ENCODE assay signal across 17 cellular contexts in the genomic region with DNA sequence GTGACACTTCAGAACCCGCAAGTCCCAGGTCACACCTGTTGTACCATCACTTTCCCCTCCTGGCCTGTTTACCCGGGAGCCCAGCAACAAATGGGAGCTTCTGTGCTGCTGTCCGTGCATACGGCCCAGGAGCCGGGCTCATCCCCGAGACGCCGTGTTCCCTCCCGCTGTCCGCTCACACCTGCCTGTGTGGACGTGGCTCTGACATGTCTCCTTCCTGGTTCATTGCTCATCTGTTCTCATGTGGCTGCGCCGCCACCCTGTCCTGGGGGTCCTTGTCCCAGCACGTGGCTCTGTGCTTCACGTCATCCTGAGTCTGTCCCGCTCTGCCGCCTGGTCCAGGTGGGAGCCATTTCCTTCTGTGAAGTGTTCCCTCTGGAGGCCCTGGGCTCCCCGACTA. TPM values are rescaled to one million over a fixed set of nuclear protein-coding genes. Genes with fewer than 3 reads are reported as not detected.
DNase-seq lines count a peak whose midpoint lies in the region; ATAC-seq and TF ChIP-seq lines count a peak whose summit lies in the region.
"Had no signal": no experiment of that assay in that cellular context is flagged by ENCODE, and none has a peak within 500 bp of the region (broad histone marks: within the 10 kb centered on the region; RNA-seq: fewer than 3 reads in every experiment).

No MANE protein-coding gene starts in this region.

- no peaks in the 10 kb centered on the region for H3K9me3 ChIP-seq in IMR-90 (ENCODE audit: control insufficient read depth, insufficient read depth, low read length)
- H3K9me3 ChIP-seq in vagina = no peaks in the 10 kb centered on the region
- H3K9me3 ChIP-seq in mammary epithelial cell (replicated peaks; ENCODE audit: insufficient read depth, low read length) = no peaks in the 10 kb centered on the region
- H3K9me3 ChIP-seq in left lung = no peaks in the 10 kb centered on the region
- H3K9me3 ChIP-seq: A549 had no signal

- 94% methylated on average over 12 of the region's 18 CpGs; no CpG with 5 or more reads in 1 of the 2 experiments for WGBS in IMR-90 (ENCODE audit: extremely low coverage in 2 of 2, insufficient read length in 1 of 2), 2 experiments
- WGBS in mammary epithelial cell (ENCODE audit: low coverage, missing lambda C conversion rate) = 96% methylated on average over 17 of the region's 18 CpGs

- BruUV-seq in IMR-90 (replicated peaks; lab: Mats Ljungman, UMichigan) = no TSS peak
- no TSS peak for BruUV-seq in mammary epithelial cell (replicated peaks; lab: Mats Ljungman, UMichigan)

- peaks cover 5 to 62% of the 10 kb centered on the region in 2 experiments for H3K79me1 ChIP-seq in IMR-90 (ENCODE audit: low read depth in 1 of 2, low read length in 2 of 2)

- H3K79me2 ChIP-seq in mammary epithelial cell (ENCODE audit: insufficient read depth, low read length) = peaks cover 51% of the 10 kb centered on the region

- POLR2A ChIA-PET in IMR-90 (lab: Charles Lee; ENCODE audit: unreplicated experiment) = no interaction called here

- peak; percentile 55 to 66 for ATAC-seq in left cardiac atrium
- ATAC-seq in Right ventricle myocardium superior (ENCODE audit: poor library complexity) = no peak
- ATAC-seq in IMR-90 (ENCODE audit: low read depth) = no peak
- ATAC-seq in left lung = no peak

- no peak overlapping the region for H4K5ac ChIP-seq in IMR-90 (ENCODE audit: low read depth, low read length)

- in situ Hi-C loops in IMR-90 (cut with MboI; ENCODE audit: low sequenced_read_pairs) = no loop called here
- in situ Hi-C loops in mammary epithelial cell (cut with MboI; ENCODE audit: low sequenced_read_pairs in 2 of 2) = loop anchor here (5.0 kb wide), 3 partner anchors 42 to 82 kb away; no protein-coding TSS in a partner anchor

- H3K36me3 ChIP-seq in IMR-90 (ENCODE audit: control insufficient read depth, insufficient read depth, low read length) (no peaks in the 10 kb centered on the region), vagina (no peaks in the 10 kb centered on the region), mammary epithelial cell (ENCODE audit: insufficient read depth, low read length) (no peaks in the 10 kb centered on the region), left lung (peaks cover 0 to 11% of the 10 kb centered on the region in 2 donors)

- H4K20me1 ChIP-seq in IMR-90 (ENCODE audit: insufficient read depth, low read length) (peaks cover 6% of the 10 kb centered on the region), mammary epithelial cell (ENCODE audit: insufficient read depth, low read length) (no peaks in the 10 kb centered on the region)

- dilution Hi-C loops in IMR-90 (cut with HindIII; ENCODE audit: low sequenced_read_pairs, unreplicated experiment) = no loop called here
- dilution Hi-C loops in mammary epithelial cell (cut with HindIII; ENCODE audit: low sequenced_read_pairs) = loop anchor here (5.0 kb wide), 1 partner anchor 42 kb away; no protein-coding TSS in a partner anchor

- H3K14ac ChIP-seq in IMR-90 (replicated peaks; ENCODE audit: low read depth, low read length) = no peak overlapping the region

- peak overlapping the region; percentile 2; the same call in 1 of the 2 replicates for H2AK5ac ChIP-seq in IMR-90 (ENCODE audit: low read depth, low read length)

- no peak overlapping the region for H3K4me3 ChIP-seq in IMR-90 (ENCODE audit: insufficient read depth, low read depth, low read length)
- no peak overlapping the region for H3K4me3 ChIP-seq in vagina
- H3K4me3 ChIP-seq in mammary epithelial cell (replicated peaks in 1 of 3; ENCODE audit: insufficient read depth in 1 of 3, low read depth in 2 of 3, low read length in 3 of 3) = no peak overlapping the region
- no peak overlapping the region for H3K4me3 ChIP-seq in left lung
- H3K4me3 ChIP-seq: A549 had no signal

- H2BK5ac ChIP-seq in IMR-90 (ENCODE audit: low read depth, low read length, poor library complexity, severe bottlenecking) = peak overlapping the region; percentile 13

- no peak overlapping the region for H4K8ac ChIP-seq in IMR-90 (ENCODE audit: low read depth in 2 of 2, low read length in 2 of 2)

- H3K9me1 ChIP-seq in IMR-90 (ENCODE audit: insufficient read depth, low read length) = peaks cover 5% of the 10 kb centered on the region; the same call in 1 of the 2 replicates

- no peak overlapping the region for H3K56ac ChIP-seq in IMR-90 (ENCODE audit: extremely low read depth, insufficient read depth, low read length)

- H3K27ac ChIP-seq in IMR-90 (ENCODE audit: insufficient read depth, low read length) (no peak overlapping the region), vagina (peak overlapping the region; percentile 38), mammary epithelial cell (ENCODE audit: insufficient read depth, low read depth, low read length) (no peak overlapping the region), left lung (no peak overlapping the region)
- H3K27ac ChIP-seq: A549 had no signal

- TF ChIP-seq RAD21 in IMR-90 (IDR thresholded peaks at IDR 0.05; ENCODE audit: low read length) = no peak

- H3K36me3 Mint-ChIP-seq in neural crest cell (ENCODE audit: low read depth) = no peaks in the 10 kb centered on the region

- no peak overlapping the region for H2AFZ ChIP-seq in IMR-90 (replicated peaks; ENCODE audit: low read length, poor library complexity)
- no peak overlapping the region for H2AFZ ChIP-seq in mammary epithelial cell (ENCODE audit: low read depth, low read length)

- H3K9ac ChIP-seq in IMR-90 (ENCODE audit: low read depth, low read length) (no peak overlapping the region), mammary epithelial cell (ENCODE audit: insufficient read depth, low read length) (no peak overlapping the region)

- H3K4me1 ChIP-seq in IMR-90 (ENCODE audit: control insufficient read depth, insufficient read depth, low read length) (peaks cover 7% of the 10 kb centered on the region), vagina (peaks cover 40% of the 10 kb centered on the region), mammary epithelial cell (ENCODE audit: insufficient read depth, low read length) (peaks cover 18% of the 10 kb centered on the region), left lung (no peaks in the 10 kb centered on the region)
- H3K4me1 ChIP-seq: A549 had no signal

- H3K18ac ChIP-seq in IMR-90 (ENCODE audit: low read depth, low read length) = no peak overlapping the region

- no peaks in the 10 kb centered on the region for H3K9me3 Mint-ChIP-seq in neural crest cell

- H2BK120ac ChIP-seq in IMR-90 (ENCODE audit: low read depth, low read length) = no peak overlapping the region

- CTCF ChIA-PET in IMR-90 (lab: Yijun Ruan, JAX) (no interaction called here), mammary epithelial cell (lab: Charles Lee; ENCODE audit: low non-redundant PET) (no interaction called here)

- DNase-seq in left cardiac atrium (no peak), Right ventricle myocardium superior (no peak), IMR-90 (no peak), neural crest cell (ENCODE audit: low read depth, low spot score) (no peak), vagina (ENCODE audit: extremely low spot score in 2 of 2) (no peak), mammary epithelial cell (no peak), left lung (no peak), NCI-H1048 (lab: John Stamatoyannopoulos, UW) (no peak)
- DNase-seq: C1 segment of cervical spinal cord, MV-4-11, NCI-H1417 treated with DMSO at 0.1 percent for 48 hours, NCI-H1930, NCI-H2171, NCI-H748 treated with DMSO at 0.1 percent for 48 hours, RPMI8226 had no signal

- no peak for TF ChIP-seq CTCF in IMR-90 (conservative IDR thresholded peaks at IDR 0.05; ENCODE audit: low read depth, low read length)
- TF ChIP-seq CTCF in neural crest cell (conservative IDR thresholded peaks at IDR 0.05) = no peak
- no peak for TF ChIP-seq CTCF in vagina (IDR thresholded peaks at IDR 0.05)
- no peak for TF ChIP-seq CTCF in mammary epithelial cell (conservative IDR thresholded peaks at IDR 0.05 in 1 of 2, IDR thresholded peaks at IDR 0.05 in 1 of 2; ENCODE audit: extremely low read depth in 1 of 2, insufficient read depth in 1 of 2, low read depth in 1 of 2, low read length in 2 of 2)
- no peak for TF ChIP-seq CTCF in left lung (IDR thresholded peaks at IDR 0.05)

- H4K91ac ChIP-seq in IMR-90 (ENCODE audit: insufficient read depth, low read depth, low read length) = no peak overlapping the region

- H2AK9ac ChIP-seq in IMR-90 (replicated peaks; ENCODE audit: low read depth, low read length, poor library complexity) = no peak overlapping the region

- peak overlapping the region; percentile 75 for H3K27ac Mint-ChIP-seq in neural crest cell (ENCODE audit: unreplicated experiment)

- no peaks in the 10 kb centered on the region for H3K27me3 ChIP-seq in IMR-90 (ENCODE audit: control insufficient read depth, insufficient read depth, low read length)
- H3K27me3 ChIP-seq in vagina = no peaks in the 10 kb centered on the region
- H3K27me3 ChIP-seq in mammary epithelial cell (ENCODE audit: insufficient read depth, low read length) = no peaks in the 10 kb centered on the region
- H3K27me3 ChIP-seq in left lung = no peaks in the 10 kb centered on the region

- intact Hi-C loops in left cardiac atrium (cut with DNase I) (loop anchor here (10.0 kb wide), 2 partner anchors 85 to 125 kb away; no protein-coding TSS in a partner anchor), Right ventricle myocardium superior (cut with DNase I) (no loop called here), IMR-90 (cut with micrococcal nuclease) (no loop called here), vagina (cut with DNase I) (loop anchor here (10.0 kb wide), 1 partner anchor 125 kb away; no protein-coding TSS in a partner anchor), mammary epithelial cell (cut with micrococcal nuclease) (loop anchor here (5.0 kb wide), 1 partner anchor 67 kb away; no protein-coding TSS in a partner anchor), left lung (cut with DNase I) (no loop called here)

- H3K4me2 ChIP-seq in IMR-90 (ENCODE audit: low read depth, low read length) (no peak overlapping the region), mammary epithelial cell (ENCODE audit: insufficient read depth, low read depth, low read length) (no peak overlapping the region)
- H3K4me2 ChIP-seq: A549 had no signal

- no peak for TF ChIP-seq POLR2A in IMR-90 (IDR thresholded peaks at IDR 0.05; ENCODE audit: low read depth, low read length)
- no peak for TF ChIP-seq POLR2A in vagina (IDR thresholded peaks at IDR 0.05)

- H3K27me3 Mint-ChIP-seq in neural crest cell (ENCODE audit: low read depth) = no peaks in the 10 kb centered on the region

- H3K4ac ChIP-seq in IMR-90 (ENCODE audit: low read depth, low read length) = no peak overlapping the region; the same call in 1 of the 2 replicates

- peaks cover 8% of the 10 kb centered on the region for H3K4me1 Mint-ChIP-seq in neural crest cell

- H2BK15ac ChIP-seq in IMR-90 (ENCODE audit: low read depth, low read length) = no peak overlapping the region

- no peak overlapping the region for H2BK20ac ChIP-seq in IMR-90 (ENCODE audit: low read depth, low read length)

- no peak overlapping the region for H3K4me3 Mint-ChIP-seq in neural crest cell

- no peak overlapping the region for H3K23ac ChIP-seq in IMR-90 (ENCODE audit: low read depth, low read length)

RNA-seq across cellular contexts. Expression of gene TBCD, which starts 37.9 kb away (rescaled TPM):
- 10 to 100 TPM; 37.0 to 59.8 TPM for total RNA-seq in left cardiac atrium
- total RNA-seq in Right ventricle myocardium superior = 45.1 TPM
- total RNA-seq in IMR-90 (2012; rRNA removed) = 21.7 and 21.9 TPM in 2 replicates
- 54.5 and 68.0 TPM in 2 replicates for polyA plus RNA-seq in IMR-90 (2012; rRNA removed)
- polyA plus RNA-seq in IMR-90 (2012; cell fraction: cytosol; rRNA removed) = 49.7 and 56.9 TPM in 2 replicates
- 73.6 and 189 TPM in 2 replicates for polyA plus RNA-seq in IMR-90 (2012; cell fraction: nucleus; rRNA removed; ENCODE audit: low replicate concordance)
- 155 and 166 TPM in 2 replicates for total RNA-seq in neural crest cell
- total RNA-seq in vagina = 79.3 TPM
- 10 to 100 TPM; 28.7 to 90.9 TPM for total RNA-seq in mammary epithelial cell
- polyA plus RNA-seq in mammary epithelial cell = 69.5 TPM
- polyA minus RNA-seq in mammary epithelial cell = 80.5 TPM
- total RNA-seq in left lung = 10 to 100 TPM; 87.2 to 89.6 TPM

RNA-seq across cellular contexts. Expression of gene ZNF750, which starts 50.0 kb away (rescaled TPM):
- total RNA-seq in left cardiac atrium (not detected), Right ventricle myocardium superior (0.13 TPM), IMR-90 (2012; rRNA removed) (not detected in 2 replicates), neural crest cell (not detected in 2 replicates), vagina (83.0 TPM), mammary epithelial cell (1 to 10 TPM in 1 of 2 donors, under 1 TPM in 1; 0.33 to 1.1 TPM), left lung (1 to 10 TPM; 1.6 to 3.4 TPM)
- polyA plus RNA-seq in IMR-90 (2012; rRNA removed) (not detected in 2 replicates), mammary epithelial cell (0.23 TPM)
- not detected in 2 replicates for polyA plus RNA-seq in IMR-90 (2012; cell fraction: cytosol; rRNA removed)
- polyA plus RNA-seq in IMR-90 (2012; cell fraction: nucleus; rRNA removed; ENCODE audit: low replicate concordance) = 0.07 TPM in 1 of 2 replicates, not detected in the other
- polyA minus RNA-seq in mammary epithelial cell = 3.4 TPM
- total RNA-seq: NCI-H460 had no signal
- polyA plus RNA-seq: A549 had no signal

RNA-seq across cellular contexts. Expression of gene FN3K, which starts 54.4 kb away (rescaled TPM):
- total RNA-seq in left cardiac atrium (10 to 100 TPM; 49.9 to 62.9 TPM), Right ventricle myocardium superior (80.2 TPM), IMR-90 (2012; rRNA removed) (0.83 and 0.90 TPM in 2 replicates), neural crest cell (21.7 and 23.8 TPM in 2 replicates), vagina (5.9 TPM), mammary epithelial cell (1 to 10 TPM; 2.2 to 4.2 TPM), left lung (10 to 100 TPM; 17.7 to 28.1 TPM)
- polyA plus RNA-seq in IMR-90 (2012; rRNA removed) (2.0 and 2.9 TPM in 2 replicates), mammary epithelial cell (0.14 TPM)
- 3.7 and 4.9 TPM in 2 replicates for polyA plus RNA-seq in IMR-90 (2012; cell fraction: cytosol; rRNA removed)
- 8.8 and 25.0 TPM in 2 replicates for polyA plus RNA-seq in IMR-90 (2012; cell fraction: nucleus; rRNA removed; ENCODE audit: low replicate concordance)
- polyA minus RNA-seq in mammary epithelial cell = not detected

Comparison
In these comparisons a context has a peak if more than half of its experiments do, and no peak if none do; other contexts are left out.
1. ATAC-seq: peak in left cardiac atrium (2 of 2); none in Right ventricle myocardium superior (single experiment), IMR-90 (single experiment) and left lung (single experiment).
2. intact Hi-C loops: an anchor here in left cardiac atrium (10.0 kb wide), vagina (10.0 kb wide) and mammary epithelial cell (5.0 kb wide); none called in Right ventricle myocardium superior, IMR-90 and left lung.
3. RNA of gene ZNF750, which starts 50.0 kb away (total RNA-seq): 83.0 TPM in vagina (single experiment); 1.6 to 3.4 TPM in left lung, 0.33 to 1.1 TPM in mammary epithelial cell, 0.13 TPM in Right ventricle myocardium superior (single experiment), not detected in left cardiac atrium, not detected in IMR-90 and not detected in neural crest cell; every median in the first group is over 10 times any median in the second.